ENCODE assay signal across 8 cellular contexts in genomic region chr10:24617771-24618396, GRCh38.
DNase-seq lines count a peak whose midpoint lies in the region; ATAC-seq and TF ChIP-seq lines count a peak whose summit lies in the region.

No MANE protein-coding gene starts in this region.

- peak overlapping the region in 2 of 8 donors; percentile 44 to 77 for H3K27ac Mint-ChIP-seq in CD8-positive, alpha-beta memory T cell
- H3K27ac Mint-ChIP-seq in osteocyte (ENCODE audit: unreplicated experiment) = peak overlapping the region; percentile 34

- H3K27me3 Mint-ChIP-seq in CD8-positive, alpha-beta memory T cell = no peaks in the 10 kb centered on the region
- H3K27me3 Mint-ChIP-seq in osteocyte (ENCODE audit: unreplicated experiment) = no peaks in the 10 kb centered on the region

- CTCF ChIA-PET in CD8-positive, alpha-beta memory T cell (lab: Charles Lee) = interaction anchor here (0.8 to 1.9 kb wide), 8 partner anchors 10 to 409 kb away, joined by 3 to 6 read pairs (median 3); no protein-coding TSS in a partner anchor

- H3K4me1 ChIP-seq in CD8-positive, alpha-beta memory T cell (ENCODE audit: insufficient read depth, low read length) = peaks cover 26% of the 10 kb centered on the region

- DNase-seq in CD8-positive, alpha-beta memory T cell = peak; percentile 21 to 52 (median 37)
- DNase-seq in NCI-H82 treated with DMSO at 0.1 percent for 48 hours (lab: John Stamatoyannopoulos, UW; ENCODE audit: unreplicated experiment) = peak; percentile 9
- peak; percentile 47 for DNase-seq in activated T-cell treated with anti-CD3 and anti-CD28 coated beads, Interleukin-2, amount 50 U/mL, for 1 hour
- DNase-seq in fibroblast of peridontal ligament (ENCODE audit: extremely low read depth) = peak; percentile 46
- DNase-seq in osteocyte (ENCODE audit: extremely low spot score, unreplicated experiment) = no peak
- no peak for DNase-seq in mesenteric fat pad (ENCODE audit: low spot score)

- peak; percentile 81 for TF ChIP-seq CTCF in osteocyte (IDR thresholded peaks at IDR 0.05)

- no peak overlapping the region for H3K4me3 ChIP-seq in CD8-positive, alpha-beta memory T cell (ENCODE audit: low read length)

- H3K9me3 Mint-ChIP-seq in CD8-positive, alpha-beta memory T cell = no peaks in the 10 kb centered on the region
- no peaks in the 10 kb centered on the region for H3K9me3 Mint-ChIP-seq in osteocyte (ENCODE audit: unreplicated experiment)

- no peaks in the 10 kb centered on the region for H3K27me3 ChIP-seq in CD8-positive, alpha-beta memory T cell (ENCODE audit: insufficient read depth, low read length, poor library complexity, severe bottlenecking)

- H3K9me3 ChIP-seq in CD8-positive, alpha-beta memory T cell (ENCODE audit: low read length) = no peaks in the 10 kb centered on the region

- ATAC-seq in GM21825 (IDR thresholded peaks at IDR 0.05; ENCODE audit: unreplicated experiment) (peak; percentile 63), HG03108 (IDR thresholded peaks at IDR 0.05; ENCODE audit: unreplicated experiment) (no peak)

- H3K4me3 Mint-ChIP-seq in CD8-positive, alpha-beta memory T cell = no peak overlapping the region
- no peak overlapping the region for H3K4me3 Mint-ChIP-seq in osteocyte (ENCODE audit: unreplicated experiment)

- H3K36me3 ChIP-seq in CD8-positive, alpha-beta memory T cell (ENCODE audit: insufficient read depth, low read length) = no peaks in the 10 kb centered on the region

- peaks cover 19 to 32% (median 21%) of the 10 kb centered on the region in 3 donors for H3K4me1 Mint-ChIP-seq in CD8-positive, alpha-beta memory T cell
- peaks cover 11% of the 10 kb centered on the region for H3K4me1 Mint-ChIP-seq in osteocyte (ENCODE audit: unreplicated experiment)

- POLR2A ChIA-PET in CD8-positive, alpha-beta memory T cell (lab: Charles Lee) = no interaction called here

- H3K27ac ChIP-seq in CD8-positive, alpha-beta memory T cell (ENCODE audit: low read depth, low read length) = no peak overlapping the region

- H3K36me3 Mint-ChIP-seq in CD8-positive, alpha-beta memory T cell = peaks cover 0 to 8% (median 4%) of the 10 kb centered on the region in 3 donors
- peaks cover 36% of the 10 kb centered on the region for H3K36me3 Mint-ChIP-seq in osteocyte (ENCODE audit: unreplicated experiment)

Comparison
In these comparisons a context has a peak if more than half of its experiments do, and no peak if none do; other contexts are left out.
1. DNase-seq: peak in CD8-positive, alpha-beta memory T cell (5 of 5), NCI-H82 treated with DMSO at 0.1 percent for 48 hours (single experiment), activated T-cell treated with anti-CD3 and anti-CD28 coated beads, Interleukin-2, amount 50 U/mL, for 1 hour (single experiment) and fibroblast of peridontal ligament (single experiment); none in osteocyte (single experiment) and mesenteric fat pad (single experiment).